In genomic region chr20:48841861-48842529, GRCh38 we compare ENCODE assay signal across 15 cellular contexts. TPM values are rescaled to one million over a fixed set of nuclear protein-coding genes. Genes with fewer than 3 reads are reported as not detected.
A peak's percentile ranks its signal among the peaks of the same experiment; 100 is the strongest.
DNase-seq lines count a peak whose midpoint lies in the region; ATAC-seq and FAIRE-seq lines count a peak whose summit lies in the region.
"Had no signal": no experiment of that assay in that cellular context is flagged by ENCODE, and none has a peak within 500 bp of the region (broad histone marks: within the 10 kb centered on the region; RNA-seq: fewer than 3 reads in every experiment).

No MANE protein-coding gene starts in this region.

- ATAC-seq in activated naive CD4-positive, alpha-beta T cell treated with anti-CD3 and anti-CD28 coated beads, Interleukin-2, amount 50 U/mL, for 72 hours = no peak
- no peak for ATAC-seq in HG03039 (IDR thresholded peaks at IDR 0.05; ENCODE audit: unreplicated experiment)
- ATAC-seq: effector memory CD8-positive, alpha-beta T cell had no signal

- H3K79me2 ChIP-seq in mesendoderm (ENCODE audit: control insufficient read depth, insufficient read depth, low read length) = no peaks in the 10 kb centered on the region

- no peak overlapping the region for H3K4me2 ChIP-seq in mesendoderm (ENCODE audit: low read length)

- H3K27ac ChIP-seq in mesendoderm (ENCODE audit: low read depth, low read length) = no peak overlapping the region
- H3K27ac ChIP-seq: neutrophil, SK-N-MC had no signal

- no peaks in the 10 kb centered on the region for H3K36me3 Mint-ChIP-seq in activated naive CD4-positive, alpha-beta T cell treated with anti-CD3 and anti-CD28 coated beads, Interleukin-2, amount 50 U/mL, for 72 hours
- H3K36me3 Mint-ChIP-seq: CD14-positive monocyte, type B pancreatic cell had no signal

- H3K4me3 ChIP-seq in adipocyte (ENCODE audit: low read length) (no peak overlapping the region), mesendoderm (ENCODE audit: low read length) (no peak overlapping the region)
- H3K4me3 ChIP-seq: SK-N-MC had no signal

- H4K8ac ChIP-seq in mesendoderm (ENCODE audit: low read depth, low read length) = no peak overlapping the region

- H2BK5ac ChIP-seq in mesendoderm (ENCODE audit: low read length) = no peak overlapping the region

- H3K9me3 Mint-ChIP-seq in activated naive CD4-positive, alpha-beta T cell treated with anti-CD3 and anti-CD28 coated beads, Interleukin-2, amount 50 U/mL, for 72 hours = peaks cover 4% of the 10 kb centered on the region in 2 donors
- H3K9me3 Mint-ChIP-seq: activated naive CD4-positive, alpha-beta T cell treated with anti-CD3 and anti-CD28 coated beads for 36 hours; effector memory CD8-positive, alpha-beta T cell; type B pancreatic cell had no signal

- H2AK5ac ChIP-seq in mesendoderm (ENCODE audit: low read length) = no peak overlapping the region

- no peak overlapping the region for H3K27ac Mint-ChIP-seq in activated naive CD4-positive, alpha-beta T cell treated with anti-CD3 and anti-CD28 coated beads, Interleukin-2, amount 50 U/mL, for 72 hours
- H3K27ac Mint-ChIP-seq: activated naive CD4-positive, alpha-beta T cell treated with anti-CD3 and anti-CD28 coated beads for 36 hours; CD14-positive monocyte; effector memory CD8-positive, alpha-beta T cell; type B pancreatic cell had no signal

- DNase-seq in AG08396 (ENCODE audit: low spot score) (peak; percentile 68), HTR-8/SVneo (ENCODE audit: insufficient read length, low spot score) (peak; percentile 96), adipocyte (ENCODE audit: low read depth) (peak; percentile 64), hepatic stellate cell (ENCODE audit: low spot score) (peak; percentile 73), AML-193 (lab: John Stamatoyannopoulos, UW) (no peak), mesendoderm (no peak)
- no peak for DNase-seq in activated naive CD4-positive, alpha-beta T cell treated with anti-CD3 and anti-CD28 coated beads, Interleukin-2, amount 50 U/mL, for 72 hours (ENCODE audit: low spot score in 2 of 2)
- DNase-seq: activated CD4-positive, alpha-beta T cell treated with anti-CD3 and anti-CD28 coated beads, Interleukin-2, amount 50 U/mL, for 1 hour; activated naive CD4-positive, alpha-beta T cell treated with anti-CD3 and anti-CD28 coated beads for 36 hours; effector memory CD8-positive, alpha-beta T cell had no signal

- no peak overlapping the region for H4K5ac ChIP-seq in mesendoderm (ENCODE audit: low read length)

- H3K4me1 ChIP-seq in adipocyte (ENCODE audit: control insufficient read depth, insufficient read depth, low read length) (peaks cover 21% of the 10 kb centered on the region), mesendoderm (ENCODE audit: control insufficient read depth, low read depth, low read length) (peaks cover 5% of the 10 kb centered on the region)

- H3K23ac ChIP-seq in mesendoderm (ENCODE audit: low read length) = no peak overlapping the region

- WGBS in mesendoderm (ENCODE audit: extremely low coverage, insufficient coverage, low lambda C conversion rate) = no CpG with 5 or more reads among the region's 4 CpGs

- no peak overlapping the region for H3K18ac ChIP-seq in mesendoderm (ENCODE audit: low read length)

- H3K9me3 ChIP-seq in adipocyte (ENCODE audit: control insufficient read depth, low read length) = no peaks in the 10 kb centered on the region
- H3K9me3 ChIP-seq: neutrophil had no signal

- H3K79me1 ChIP-seq in mesendoderm (ENCODE audit: low read length) = no peaks in the 10 kb centered on the region

- H3K9ac ChIP-seq in adipocyte (ENCODE audit: low read length) (no peak overlapping the region), mesendoderm (ENCODE audit: low read length) (no peak overlapping the region)

- no peak overlapping the region for H2BK120ac ChIP-seq in mesendoderm (ENCODE audit: low read depth, low read length)

- peak; percentile 89 for FAIRE-seq in HTR-8/SVneo (lab: Jason Lieb, UNC)

- no peak overlapping the region for H2BK15ac ChIP-seq in mesendoderm (replicated peaks; ENCODE audit: low read depth)

- H3K36me3 ChIP-seq in adipocyte (ENCODE audit: control insufficient read depth, insufficient read depth, low read length, severe bottlenecking) (no peaks in the 10 kb centered on the region), mesendoderm (ENCODE audit: control insufficient read depth, insufficient read depth, low read length) (no peaks in the 10 kb centered on the region)
- H3K36me3 ChIP-seq: neutrophil had no signal

- no peak overlapping the region for H3K56ac ChIP-seq in mesendoderm (ENCODE audit: low read length)

- peaks cover 11% of the 10 kb centered on the region for H3K27me3 ChIP-seq in adipocyte (replicated peaks; ENCODE audit: control insufficient read depth, insufficient read depth, low read length)
- no peaks in the 10 kb centered on the region for H3K27me3 ChIP-seq in mesendoderm (ENCODE audit: insufficient read depth, low read length, poor library complexity)
- H3K27me3 ChIP-seq: neutrophil had no signal

- no peak overlapping the region for H3K4ac ChIP-seq in mesendoderm (ENCODE audit: low read depth, low read length)

RNA-seq across cellular contexts. Expression of gene PREX1, which starts 14.2 kb away (rescaled TPM):
- total RNA-seq in activated naive CD4-positive, alpha-beta T cell treated with anti-CD3 and anti-CD28 coated beads, Interleukin-2, amount 50 U/mL, for 72 hours = 10 to 100 TPM; 30.6 to 51.8 TPM
- polyA plus RNA-seq in mesendoderm (2013, experiment 1 of 2) = 20.7 TPM
- 19.7 TPM for polyA plus RNA-seq in mesendoderm (2013, experiment 2 of 2)

Comparison
In these comparisons a context has a peak if more than half of its experiments do, and no peak if none do; other contexts are left out.
1. DNase-seq: peak in AG08396 (single experiment), HTR-8/SVneo (single experiment), adipocyte (single experiment) and hepatic stellate cell (single experiment); none in activated naive CD4-positive, alpha-beta T cell treated with anti-CD3 and anti-CD28 coated beads, Interleukin-2, amount 50 U/mL, for 72 hours (0 of 2), AML-193 (0 of 2) and mesendoderm (single experiment).